In genomic region chr1:170910273-170910672, GRCh38 we compare ENCODE assay signal across 1 cellular context.
TF ChIP-seq lines count a peak whose summit lies in the region.

No MANE protein-coding gene starts in this region.

TF ChIP-seq in SK-N-SH, 30 proteins besides CTCF, POLR2A, EP300 and RAD21 (continued from another document):
- TF ChIP-seq, protein P1, sequence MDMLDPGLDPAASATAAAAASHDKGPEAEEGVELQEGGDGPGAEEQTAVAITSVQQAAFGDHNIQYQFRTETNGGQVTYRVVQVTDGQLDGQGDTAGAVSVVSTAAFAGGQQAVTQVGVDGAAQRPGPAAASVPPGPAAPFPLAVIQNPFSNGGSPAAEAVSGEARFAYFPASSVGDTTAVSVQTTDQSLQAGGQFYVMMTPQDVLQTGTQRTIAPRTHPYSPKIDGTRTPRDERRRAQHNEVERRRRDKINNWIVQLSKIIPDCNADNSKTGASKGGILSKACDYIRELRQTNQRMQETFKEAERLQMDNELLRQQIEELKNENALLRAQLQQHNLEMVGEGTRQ (IDR thresholded peaks at IDR 0.05; ENCODE audit: borderline replicate concordance, low read depth, low read length): no peak
- TF ChIP-seq, protein P2, sequence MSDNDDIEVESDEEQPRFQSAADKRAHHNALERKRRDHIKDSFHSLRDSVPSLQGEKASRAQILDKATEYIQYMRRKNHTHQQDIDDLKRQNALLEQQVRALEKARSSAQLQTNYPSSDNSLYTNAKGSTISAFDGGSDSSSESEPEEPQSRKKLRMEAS (IDR thresholded peaks at IDR 0.05; ENCODE audit: low read depth): 0 out of 2 replicates have a peak, but pooled peaks have one; percentile 18
- TF ChIP-seq GABPA (IDR thresholded peaks at IDR 0.05; ENCODE audit: low read depth) (0 out of 2 replicates have a peak, but pooled peaks have one; percentile 28), SMC3 (IDR thresholded peaks at IDR 0.05; ENCODE audit: low read depth, low read length) (no peak), YY1 (IDR thresholded peaks at IDR 0.05; ENCODE audit: low read depth) (peak; percentile 51; the same call in 1 of the 2 replicates), IRF3 (IDR thresholded peaks at IDR 0.05; ENCODE audit: low read depth, low read length) (no peak), GATA2 (CRISPR knock-in tag; IDR thresholded peaks at IDR 0.05) (no peak), JUND (IDR thresholded peaks at IDR 0.05) (peak; percentile 91), ELF1 (IDR thresholded peaks at IDR 0.05) (no peak), EZH2phosphoT487 (IDR thresholded peaks at IDR 0.05; ENCODE audit: borderline replicate concordance, low read depth) (no peak), TEAD4 (IDR thresholded peaks at IDR 0.05; ENCODE audit: borderline replicate concordance, insufficient read depth) (peak; percentile 90), FOXJ3 (CRISPR knock-in tag; IDR thresholded peaks at IDR 0.05) (no peak), FOXM1 (IDR thresholded peaks at IDR 0.05; ENCODE audit: low read depth) (peak; percentile 98), MXI1 (IDR thresholded peaks at IDR 0.05; ENCODE audit: low read depth, low read length) (no peak), NFIC (IDR thresholded peaks at IDR 0.05; ENCODE audit: borderline replicate concordance) (peak; percentile 73), TCF12 (IDR thresholded peaks at IDR 0.05) (peak; percentile 94)
- TF ChIP-seq, protein P3, sequence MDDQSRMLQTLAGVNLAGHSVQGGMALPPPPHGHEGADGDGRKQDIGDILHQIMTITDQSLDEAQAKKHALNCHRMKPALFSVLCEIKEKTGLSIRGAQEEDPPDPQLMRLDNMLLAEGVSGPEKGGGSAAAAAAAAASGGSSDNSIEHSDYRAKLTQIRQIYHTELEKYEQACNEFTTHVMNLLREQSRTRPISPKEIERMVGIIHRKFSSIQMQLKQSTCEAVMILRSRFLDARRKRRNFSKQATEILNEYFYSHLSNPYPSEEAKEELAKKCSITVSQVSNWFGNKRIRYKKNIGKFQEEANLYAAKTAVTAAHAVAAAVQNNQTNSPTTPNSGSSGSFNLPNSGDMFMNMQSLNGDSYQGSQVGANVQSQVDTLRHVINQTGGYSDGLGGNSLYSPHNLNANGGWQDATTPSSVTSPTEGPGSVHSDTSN (IDR thresholded peaks at IDR 0.05): peak; percentile 87
- TF ChIP-seq, protein P4, sequence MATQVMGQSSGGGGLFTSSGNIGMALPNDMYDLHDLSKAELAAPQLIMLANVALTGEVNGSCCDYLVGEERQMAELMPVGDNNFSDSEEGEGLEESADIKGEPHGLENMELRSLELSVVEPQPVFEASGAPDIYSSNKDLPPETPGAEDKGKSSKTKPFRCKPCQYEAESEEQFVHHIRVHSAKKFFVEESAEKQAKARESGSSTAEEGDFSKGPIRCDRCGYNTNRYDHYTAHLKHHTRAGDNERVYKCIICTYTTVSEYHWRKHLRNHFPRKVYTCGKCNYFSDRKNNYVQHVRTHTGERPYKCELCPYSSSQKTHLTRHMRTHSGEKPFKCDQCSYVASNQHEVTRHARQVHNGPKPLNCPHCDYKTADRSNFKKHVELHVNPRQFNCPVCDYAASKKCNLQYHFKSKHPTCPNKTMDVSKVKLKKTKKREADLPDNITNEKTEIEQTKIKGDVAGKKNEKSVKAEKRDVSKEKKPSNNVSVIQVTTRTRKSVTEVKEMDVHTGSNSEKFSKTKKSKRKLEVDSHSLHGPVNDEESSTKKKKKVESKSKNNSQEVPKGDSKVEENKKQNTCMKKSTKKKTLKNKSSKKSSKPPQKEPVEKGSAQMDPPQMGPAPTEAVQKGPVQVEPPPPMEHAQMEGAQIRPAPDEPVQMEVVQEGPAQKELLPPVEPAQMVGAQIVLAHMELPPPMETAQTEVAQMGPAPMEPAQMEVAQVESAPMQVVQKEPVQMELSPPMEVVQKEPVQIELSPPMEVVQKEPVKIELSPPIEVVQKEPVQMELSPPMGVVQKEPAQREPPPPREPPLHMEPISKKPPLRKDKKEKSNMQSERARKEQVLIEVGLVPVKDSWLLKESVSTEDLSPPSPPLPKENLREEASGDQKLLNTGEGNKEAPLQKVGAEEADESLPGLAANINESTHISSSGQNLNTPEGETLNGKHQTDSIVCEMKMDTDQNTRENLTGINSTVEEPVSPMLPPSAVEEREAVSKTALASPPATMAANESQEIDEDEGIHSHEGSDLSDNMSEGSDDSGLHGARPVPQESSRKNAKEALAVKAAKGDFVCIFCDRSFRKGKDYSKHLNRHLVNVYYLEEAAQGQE (IDR thresholded peaks at IDR 0.05; ENCODE audit: low read depth, low read length): peak; percentile 27; the same call in 1 of the 2 replicates
TF ChIP-seq in SK-N-SH: peak in this region for 15.
